In the genomic region with DNA sequence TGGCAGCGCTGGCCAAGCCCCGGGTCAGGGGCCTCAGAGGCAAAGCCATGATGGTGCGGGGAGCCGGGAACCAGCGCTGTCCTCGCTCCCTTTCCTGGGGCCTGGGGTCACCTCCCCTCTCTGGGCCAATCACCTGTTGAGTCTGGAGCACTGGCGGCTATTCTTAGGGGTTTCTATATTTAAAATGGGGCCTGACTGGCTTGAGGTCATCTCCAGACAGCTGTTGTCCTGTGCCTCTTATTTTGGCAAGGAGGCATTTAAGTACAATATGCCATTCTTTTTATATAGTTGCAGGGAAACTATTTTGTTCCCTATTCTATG, we compare ENCODE assay signal across 12 cellular contexts. TPM values are rescaled to one million over a fixed set of nuclear protein-coding genes. Genes with fewer than 3 reads are reported as not detected.
A peak's percentile ranks its signal among the peaks of the same experiment; 100 is the strongest.
DNase-seq lines count a peak whose midpoint lies in the region; ATAC-seq and TF ChIP-seq lines count a peak whose summit lies in the region.
"Had no signal": no experiment of that assay in that cellular context is flagged by ENCODE, and none has a peak within 500 bp of the region (broad histone marks: within the 10 kb centered on the region; RNA-seq: fewer than 3 reads in every experiment).

Gene COX6A2, minus strand, starts transcription at position 84 of the 321 bp plus-strand sequence. Its CDS starts 35 bp downstream, at position 49.

- peaks cover 31% of the 10 kb centered on the region for H3K27me3 ChIP-seq in AG04450 (ENCODE audit: control insufficient read depth, insufficient read depth, low read length)
- H3K27me3 ChIP-seq in RWPE2 (ENCODE audit: insufficient read depth, poor library complexity, severe bottlenecking): no peaks in the 10 kb centered on the region
- H3K27me3 ChIP-seq in cardiac muscle cell: no peaks in the 10 kb centered on the region
- H3K27me3 ChIP-seq in neutrophil: peaks cover 16% of the 10 kb centered on the region

- H3K36me3 ChIP-seq in RWPE2 (ENCODE audit: low read depth): no peaks in the 10 kb centered on the region
- H3K36me3 ChIP-seq in cardiac muscle cell: no peaks in the 10 kb centered on the region
- H3K36me3 ChIP-seq in neutrophil: no peaks in the 10 kb centered on the region

- CTCF ChIA-PET in AG04450 (lab: Charles Lee): interaction anchor here (0.6 to 1.5 kb wide), 3 partner anchors 14 to 286 kb away, joined by 3 to 6 read pairs (median 3); partner anchors contain the start of gene ZNF843
- CTCF ChIA-PET in activated CD8-positive, alpha-beta memory T cell treated with anti-CD3 and anti-CD28 coated beads, Interleukin-2, amount 10 ng/mL, durations not matched to agents 7 days and 5 days (lab: Charles Lee): interaction anchor here (1.9 to 2.7 kb wide), 2 partner anchors 12 to 15 kb away, joined by 4 to 13 read pairs; partner anchors contain the start of gene ZNF843

- no peak for ATAC-seq in RWPE2 (ENCODE audit: low read depth)
- no peak for ATAC-seq in HG02642 (IDR thresholded peaks at IDR 0.05; ENCODE audit: poor library complexity, unreplicated experiment)
- ATAC-seq in GM18861 (IDR thresholded peaks at IDR 0.05; ENCODE audit: unreplicated experiment): no peak
- ATAC-seq in activated CD8-positive, alpha-beta memory T cell treated with anti-CD3 and anti-CD28 coated beads, Interleukin-2, amount 10 ng/mL, durations not matched to agents 7 days and 5 days: no peak

- no peak within 1 kb of the TSS for H3K27ac Mint-ChIP-seq in activated CD8-positive, alpha-beta memory T cell treated with anti-CD3 and anti-CD28 coated beads, Interleukin-2, amount 10 ng/mL, durations not matched to agents 7 days and 5 days
- H3K27ac Mint-ChIP-seq: activated CD4-positive, alpha-beta T cell treated with anti-CD3 and anti-CD28 coated beads for 36 hours; stimulated activated naive CD8-positive, alpha-beta T cell treated with anti-CD3 and anti-CD28 coated beads, Interleukin-15, Interleukin-2, amounts not matched to agents 100 ng/mL and 50 ng/mL, for 24 hours had no signal

- H3K4me3 ChIP-seq in AG04450 (ENCODE audit: low read depth, low read length): peak within 1 kb of the TSS; percentile 51
- H3K4me3 ChIP-seq in RWPE2 (ENCODE audit: severe bottlenecking): peak within 1 kb of the TSS; percentile 29
- H3K4me3 ChIP-seq in cardiac muscle cell: no peak within 1 kb of the TSS
- peak within 1 kb of the TSS; percentile 45 to 61 for H3K4me3 ChIP-seq in neutrophil (ENCODE audit: low read depth in 1 of 2, low read length in 1 of 2)
- H3K4me3 ChIP-seq: smooth muscle cell had no signal

- DNase-seq in AG04450 (ENCODE audit: low read depth, low spot score) (no peak), RWPE2 (ENCODE audit: low spot score) (peak; percentile 32), cardiac muscle cell (ENCODE audit: low read depth in 1 of 2, low spot score in 1 of 2) (peak in 1 of 2 donors; percentile 43), HT-29 (ENCODE audit: low spot score) (no peak)
- no peak for DNase-seq in activated CD8-positive, alpha-beta memory T cell treated with anti-CD3 and anti-CD28 coated beads, Interleukin-2, amount 10 ng/mL, durations not matched to agents 7 days and 5 days
- DNase-seq: activated CD4-positive, alpha-beta T cell treated with anti-CD3 and anti-CD28 coated beads for 36 hours; NCI-H1105 treated with DMSO at 0.1 percent for 48 hours had no signal

- TF ChIP-seq CTCF in AG04450 (IDR thresholded peaks at IDR 0.05; ENCODE audit: low read depth, low read length) (no peak), RWPE2 (IDR thresholded peaks at IDR 0.05; ENCODE audit: poor library complexity, severe bottlenecking) (no peak), cardiac muscle cell (IDR thresholded peaks at IDR 0.05; ENCODE audit: low read depth, low read length) (no peak), neutrophil (IDR thresholded peaks at IDR 0.05) (no peak)

- H3K27ac ChIP-seq in AG04450 (ENCODE audit: low read depth, low read length): no peak within 1 kb of the TSS
- H3K27ac ChIP-seq in RWPE2 (ENCODE audit: poor library complexity, severe bottlenecking): no peak within 1 kb of the TSS
- peak within 1 kb of the TSS; percentile 52 for H3K27ac ChIP-seq in cardiac muscle cell
- H3K27ac ChIP-seq in neutrophil: no peak within 1 kb of the TSS

- peaks cover 51% of the 10 kb centered on the region for H3K4me1 Mint-ChIP-seq in activated CD8-positive, alpha-beta memory T cell treated with anti-CD3 and anti-CD28 coated beads, Interleukin-2, amount 10 ng/mL, durations not matched to agents 7 days and 5 days

- no peak within 1 kb of the TSS for H3K4me3 Mint-ChIP-seq in activated CD8-positive, alpha-beta memory T cell treated with anti-CD3 and anti-CD28 coated beads, Interleukin-2, amount 10 ng/mL, durations not matched to agents 7 days and 5 days
- H3K4me3 Mint-ChIP-seq: activated CD4-positive, alpha-beta T cell treated with anti-CD3 and anti-CD28 coated beads for 36 hours; stimulated activated naive CD8-positive, alpha-beta T cell treated with anti-CD3 and anti-CD28 coated beads, Interleukin-15, Interleukin-2, amounts not matched to agents 100 ng/mL and 50 ng/mL, for 24 hours had no signal

- peaks cover 13% of the 10 kb centered on the region for H3K36me3 Mint-ChIP-seq in activated CD8-positive, alpha-beta memory T cell treated with anti-CD3 and anti-CD28 coated beads, Interleukin-2, amount 10 ng/mL, durations not matched to agents 7 days and 5 days

- peaks cover 3% of the 10 kb centered on the region for H3K4me1 ChIP-seq in RWPE2 (ENCODE audit: insufficient read depth, poor library complexity, severe bottlenecking)
- H3K4me1 ChIP-seq in cardiac muscle cell (ENCODE audit: low read depth): peaks cover 27% of the 10 kb centered on the region
- peaks cover 0 to 5% of the 10 kb centered on the region in 2 experiments for H3K4me1 ChIP-seq in neutrophil (ENCODE audit: control insufficient read depth in 1 of 2, insufficient read depth in 1 of 2, low read depth in 1 of 2, low read length in 1 of 2)

- H3K9me3 Mint-ChIP-seq in activated CD8-positive, alpha-beta memory T cell treated with anti-CD3 and anti-CD28 coated beads, Interleukin-2, amount 10 ng/mL, durations not matched to agents 7 days and 5 days (ENCODE audit: low read depth): no peaks in the 10 kb centered on the region
- H3K9me3 Mint-ChIP-seq: stimulated activated naive CD8-positive, alpha-beta T cell treated with anti-CD3 and anti-CD28 coated beads, Interleukin-15, Interleukin-2, amounts not matched to agents 100 ng/mL and 50 ng/mL, for 24 hours had no signal

- POLR2A ChIA-PET in AG04450 (lab: Yijun Ruan, JAX): no interaction called here

- H3K9me3 ChIP-seq in AG04450 (ENCODE audit: control insufficient read depth, insufficient read depth, low read length) (peaks cover 6% of the 10 kb centered on the region), RWPE2 (ENCODE audit: severe bottlenecking) (no peaks in the 10 kb centered on the region), cardiac muscle cell (ENCODE audit: low read depth) (no peaks in the 10 kb centered on the region), neutrophil (no peaks in the 10 kb centered on the region)

- peaks cover 13% of the 10 kb centered on the region for H3K27me3 Mint-ChIP-seq in activated CD8-positive, alpha-beta memory T cell treated with anti-CD3 and anti-CD28 coated beads, Interleukin-2, amount 10 ng/mL, durations not matched to agents 7 days and 5 days

RNA-seq across cellular contexts. Expression of gene COX6A2, which starts in this region (rescaled TPM):
- not detected in 2 replicates for polyA plus RNA-seq in AG04450 (2011; rRNA removed)
- polyA minus RNA-seq in AG04450 (2011; rRNA and poly(A)+ RNA removed): not detected in 2 replicates
- 40.7 and 69.7 TPM in 2 replicates for total RNA-seq in cardiac muscle cell
- 166 and 187 TPM in 2 replicates for polyA plus RNA-seq in cardiac muscle cell
- total RNA-seq in HT-29 (2014; rRNA removed; shearing (Covaris generic)): not detected in 2 replicates
- not detected for total RNA-seq in activated CD8-positive, alpha-beta memory T cell treated with anti-CD3 and anti-CD28 coated beads, Interleukin-2, amount 10 ng/mL, durations not matched to agents 7 days and 5 days
- total RNA-seq: activated CD4-positive, alpha-beta T cell treated with anti-CD3 and anti-CD28 coated beads for 36 hours; smooth muscle cell had no signal
- polyA plus RNA-seq: smooth muscle cell had no signal

Comparison
In these comparisons a context has a peak if more than half of its experiments do, and no peak if none do; other contexts are left out.
1. RNA of gene COX6A2 (total RNA-seq): 40.7 to 69.7 TPM in cardiac muscle cell; not detected in HT-29 and not detected in activated CD8-positive, alpha-beta memory T cell treated with anti-CD3 and anti-CD28 coated beads, Interleukin-2, amount 10 ng/mL, durations not matched to agents 7 days and 5 days; every median in the first group is over 10 times any median in the second.
2. RNA of gene COX6A2 (polyA plus RNA-seq): 166 to 187 TPM in cardiac muscle cell; not detected in AG04450; every median in the first group is over 100 times any median in the second.